In genomic region chr1:155005076-155005971, GRCh38 we compare ENCODE assay signal across 1 cellular context.
A peak's percentile ranks its signal among the peaks of the same experiment; 100 is the strongest.
TF ChIP-seq lines count a peak whose summit lies in the region.

No MANE protein-coding gene starts in this region.

TF ChIP-seq in liver, 16 proteins besides CTCF, POLR2A, EP300 and RAD21 (continued from another document):
- TF ChIP-seq REST (IDR thresholded peaks at IDR 0.05), result no peak
- peak; percentile 35 for TF ChIP-seq FOXA1 (IDR thresholded peaks at IDR 0.05)
- TF ChIP-seq MAX (IDR thresholded peaks at IDR 0.05), result peak; percentile 57
